Comparison of ENCODE assay signal across 24 cellular contexts in genomic region chr2:177914247-177914646, GRCh38.
DNase-seq lines count a peak whose midpoint lies in the region; ATAC-seq, FAIRE-seq and TF ChIP-seq lines count a peak whose summit lies in the region.
"Had no signal": no experiment of that assay in that cellular context is flagged by ENCODE, and none has a peak within 500 bp of the region (broad histone marks: within the 10 kb centered on the region; RNA-seq: fewer than 3 reads in every experiment).

No MANE protein-coding gene starts in this region.

- H3K9ac ChIP-seq in kidney (ENCODE audit: low read length in 2 of 2) = no peak overlapping the region
- H3K9ac ChIP-seq: BLaER1 treated with 17β-estradiol and CSF1 and Interleukin-3, amounts not matched to agents 10 nM and 100 nM; GM23248 had no signal

- no peak for FAIRE-seq in kidney (lab: Jason Lieb, UNC)
- FAIRE-seq: A549, D721Med, G401.6, GM12892, H1 had no signal

- H3K9me3 ChIP-seq in gastrocnemius medialis (no peaks in the 10 kb centered on the region), kidney (ENCODE audit: control insufficient read depth in 1 of 2, low read length in 2 of 2) (no peaks in the 10 kb centered on the region)
- H3K9me3 ChIP-seq: A549; BE2C; BLaER1 treated with 17β-estradiol and CSF1 and Interleukin-3, amounts not matched to agents 10 nM and 100 nM had no signal

- TF ChIP-seq CTCF in LNCaP clone FGC (IDR thresholded peaks at IDR 0.05; ENCODE audit: control insufficient read depth, extremely low read depth, insufficient read depth) = no peak
- no peak for TF ChIP-seq CTCF in gastrocnemius medialis (IDR thresholded peaks at IDR 0.05 in 4 of 5, conservative IDR thresholded peaks at IDR 0.05 in 1 of 5)
- TF ChIP-seq CTCF in kidney (IDR thresholded peaks at IDR 0.05; ENCODE audit: borderline replicate concordance, extremely low read depth, insufficient read depth) = no peak

- DNase-seq in LNCaP clone FGC (ENCODE audit: low read depth) (peak; percentile 8), cerebellum (ENCODE audit: low spot score) (peak; percentile 24), gastrocnemius medialis (no peak), DMS79 treated with DMSO at 0.1 percent for 48 hours (lab: John Stamatoyannopoulos, UW) (no peak), kidney (no peak), germinal center (ENCODE audit: low spot score) (no peak)
- DNase-seq in activated CD4-positive, alpha-beta T cell treated with anti-CD3 and anti-CD28 coated beads, Interleukin-2, amount 50 U/mL, for 48 hours = no peak
- DNase-seq: 8988T; ACHN; AML-193; BE2C; CD4-positive, alpha-beta T cell; CD8-positive, alpha-beta memory T cell; DMS 273 treated with DMSO at 0.1 percent for 48 hours; DMS79; GM23248; H7; HCEC 1CT had no signal

- H3K36me3 ChIP-seq in gastrocnemius medialis (no peaks in the 10 kb centered on the region), kidney (ENCODE audit: control insufficient read depth in 1 of 2, insufficient read depth in 2 of 2, low read length in 2 of 2) (no peaks in the 10 kb centered on the region)
- H3K36me3 ChIP-seq: BE2C; BLaER1 treated with 17β-estradiol and CSF1 and Interleukin-3, amounts not matched to agents 10 nM and 100 nM had no signal

- in situ Hi-C loops in gastrocnemius medialis (cut with MboI; ENCODE audit: low sequenced_read_pairs in 4 of 4) = no loop called here

- peak; percentile 75 to 97 for ATAC-seq in gastrocnemius medialis
- ATAC-seq: A549 had no signal

- no peaks in the 10 kb centered on the region for H3K27me3 ChIP-seq in gastrocnemius medialis
- H3K27me3 ChIP-seq: BE2C; BLaER1 treated with 17β-estradiol and CSF1 and Interleukin-3, amounts not matched to agents 10 nM and 100 nM had no signal

- TF ChIP-seq POLR2A in gastrocnemius medialis (IDR thresholded peaks at IDR 0.05) = no peak

- intact Hi-C loops in gastrocnemius medialis (cut with DNase I; ENCODE audit: low total_unique reads) = no loop called here
- intact Hi-C loops in kidney (cut with DNase I) = no loop called here

- H3K4me1 ChIP-seq in gastrocnemius medialis (peaks cover 21 to 25% of the 10 kb centered on the region in 2 donors), kidney (ENCODE audit: control insufficient read depth in 1 of 2, insufficient read depth in 1 of 2, low read depth in 1 of 2, low read length in 2 of 2) (no peaks in the 10 kb centered on the region)
- H3K4me1 ChIP-seq: A549, BE2C had no signal

- no peak overlapping the region for H3K4me3 ChIP-seq in LNCaP clone FGC (ENCODE audit: low read depth, low read length)
- H3K4me3 ChIP-seq in gastrocnemius medialis = no peak overlapping the region
- H3K4me3 ChIP-seq in kidney (ENCODE audit: low read length in 2 of 2) = no peak overlapping the region
- H3K4me3 ChIP-seq: A549; BLaER1 treated with 17β-estradiol and CSF1 and Interleukin-3, amounts not matched to agents 10 nM and 100 nM; GM23248 had no signal

- H3K27ac ChIP-seq in gastrocnemius medialis (peak overlapping the region in 1 of 4 donors; percentile 66), kidney (ENCODE audit: low read depth in 2 of 2, low read length in 2 of 2) (no peak overlapping the region)
- H3K27ac ChIP-seq: A549; BLaER1 treated with 17β-estradiol and CSF1 and Interleukin-3, amounts not matched to agents 10 nM and 100 nM; GM23248 had no signal

Comparison
In these comparisons a context has a peak if more than half of its experiments do, and no peak if none do; other contexts are left out.
1. DNase-seq: peak in LNCaP clone FGC (single experiment) and cerebellum (single experiment); none in gastrocnemius medialis (0 of 2), DMS79 treated with DMSO at 0.1 percent for 48 hours (single experiment), activated CD4-positive, alpha-beta T cell treated with anti-CD3 and anti-CD28 coated beads, Interleukin-2, amount 50 U/mL, for 48 hours (0 of 2), kidney (single experiment) and germinal center (single experiment).